In the genomic region with DNA sequence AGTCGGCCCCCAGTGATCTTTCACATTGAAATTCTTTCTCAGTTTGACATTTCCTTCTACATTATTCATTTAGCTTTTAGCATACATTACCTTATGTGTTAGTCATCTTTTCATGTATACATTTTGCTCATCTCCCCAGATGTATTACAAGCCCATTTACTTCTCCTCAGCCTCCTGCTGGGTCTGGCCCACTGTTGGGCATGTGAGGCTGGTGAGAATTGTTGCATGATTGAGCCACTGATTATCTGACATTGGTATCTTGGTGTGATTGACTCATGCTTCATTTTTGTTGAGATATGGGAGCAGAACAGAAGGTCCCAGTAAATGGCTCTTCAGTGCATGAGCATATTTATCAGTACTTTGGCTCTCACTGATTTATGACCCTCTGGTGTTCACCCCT, we compare ENCODE assay signal across 28 cellular contexts.
"Had no signal": no experiment of that assay in that cellular context is flagged by ENCODE, and none has a peak within 500 bp of the region (broad histone marks: within the 10 kb centered on the region; RNA-seq: fewer than 3 reads in every experiment).

No MANE protein-coding gene starts in this region.

- H3K4me1 ChIP-seq: left ventricle myocardium inferior, neural progenitor cell, prostate gland, stomach, testis, thyroid gland, transverse colon, upper lobe of left lung, vagina had no signal

- H3K4me1 Mint-ChIP-seq: naive thymus-derived CD4-positive, alpha-beta T cell; stimulated activated naive B cell treated with anti-CD40 and anti-IgM and Interleukin-4, amounts not matched to agents 10 μg/mL and 1 μg/mL and 100 μg/mL, for 72 hours had no signal

- H3K9ac ChIP-seq: neural progenitor cell had no signal

- H3K4me2 ChIP-seq: hepatocyte, neural progenitor cell had no signal

- H3K27me3 Mint-ChIP-seq: naive thymus-derived CD4-positive, alpha-beta T cell; natural killer cell treated with Interleukin-12 subunit alpha and Interleukin-12 subunit beta and Interleukin-15 and Interleukin-18, amount 100 ng/mL, for 72 hours; stimulated activated naive B cell treated with anti-CD40 and anti-IgM and Interleukin-4, amounts not matched to agents 10 μg/mL and 1 μg/mL and 100 μg/mL, for 72 hours had no signal

- H3K79me2 ChIP-seq: hepatocyte had no signal

- H3K27me3 ChIP-seq: hepatocyte, neural progenitor cell, neutrophil, ovary, stomach, testis, thyroid gland, transverse colon, upper lobe of left lung, vagina had no signal

- H3K36me3 ChIP-seq: left ventricle myocardium inferior, neural progenitor cell, neutrophil, ovary, prostate gland, stomach, thyroid gland, transverse colon, upper lobe of left lung, vagina had no signal

- H2AFZ ChIP-seq: hepatocyte, neural progenitor cell had no signal

- H3K27ac ChIP-seq: hepatocyte, left ventricle myocardium inferior, neural progenitor cell, neutrophil, ovary, prostate gland, skin epidermis, stomach, testis, thyroid gland, transverse colon, upper lobe of left lung, vagina had no signal

- H3K4me3 Mint-ChIP-seq: naive thymus-derived CD4-positive, alpha-beta T cell; natural killer cell treated with Interleukin-12 subunit alpha and Interleukin-12 subunit beta and Interleukin-15 and Interleukin-18, amount 100 ng/mL, for 72 hours; neural progenitor cell; stimulated activated naive B cell treated with anti-CD40 and anti-IgM and Interleukin-4, amounts not matched to agents 10 μg/mL and 1 μg/mL and 100 μg/mL, for 72 hours had no signal

- H3K27ac Mint-ChIP-seq: naive thymus-derived CD4-positive, alpha-beta T cell; natural killer cell treated with Interleukin-12 subunit alpha and Interleukin-12 subunit beta and Interleukin-15 and Interleukin-18, amount 100 ng/mL, for 72 hours; neural progenitor cell; stimulated activated naive B cell treated with anti-CD40 and anti-IgM and Interleukin-4, amounts not matched to agents 10 μg/mL and 1 μg/mL and 100 μg/mL, for 72 hours had no signal

- H3K9me3 ChIP-seq: left ventricle myocardium inferior, mucosa of descending colon, neutrophil, ovary, prostate gland, stomach, testis, thyroid gland, transverse colon, upper lobe of left lung, vagina had no signal

- H3K4me3 ChIP-seq: hepatocyte, left ventricle myocardium inferior, lung, mucosa of descending colon, neural progenitor cell, ovary, prostate gland, skin epidermis, stomach, testis, thyroid gland, transverse colon, upper lobe of left lung, vagina had no signal

- H3K36me3 Mint-ChIP-seq: naive thymus-derived CD4-positive, alpha-beta T cell; natural killer cell treated with Interleukin-12 subunit alpha and Interleukin-12 subunit beta and Interleukin-15 and Interleukin-18, amount 100 ng/mL, for 72 hours; stimulated activated naive B cell treated with anti-CD40 and anti-IgM and Interleukin-4, amounts not matched to agents 10 μg/mL and 1 μg/mL and 100 μg/mL, for 72 hours had no signal

- DNase-seq: islet precursor cell; left ventricle myocardium inferior; midbrain; mucosa of descending colon; naive thymus-derived CD4-positive, alpha-beta T cell; occipital lobe; ovary; retina; right cardiac atrium; stimulated activated CD4-positive, alpha-beta T cell treated with anti-CD3 and anti-CD28 coated beads, Interleukin-12 subunit alpha, Interleukin-12 subunit beta, amount 100 ng/mL, for 4 hours; stimulated activated CD4-positive, alpha-beta T cell treated with anti-CD3 and anti-CD28 coated beads, Interleukin-15, amount 100 ng/mL, for 24 hours; stimulated activated CD4-positive, alpha-beta T cell treated with anti-CD3 and anti-CD28 coated beads, Interleukin-2, amount 100 ng/mL, for 24 hours; stimulated activated CD4-positive, alpha-beta T cell treated with anti-CD3 and anti-CD28 coated beads, Interleukin-4, amount 100 ng/mL, for 1 hour; stimulated activated naive B cell treated with anti-CD40 and anti-IgM and Interleukin-4, amounts not matched to agents 10 μg/mL and 1 μg/mL and 100 μg/mL, for 72 hours; stimulated activated naive CD8-positive, alpha-beta T cell treated with anti-CD3 and anti-CD28 coated beads, Interleukin-15, Interleukin-2, amounts not matched to agents 100 U/mL and 50 U/mL, for 24 hours; stomach; testis; thyroid gland; transverse colon; upper lobe of left lung had no signal
